ENCODE assay signal across 21 cellular contexts in genomic region chr1:245008761-245009160, GRCh38.
DNase-seq lines count a peak whose midpoint lies in the region; ATAC-seq, FAIRE-seq and TF ChIP-seq lines count a peak whose summit lies in the region.
"Had no signal": no experiment of that assay in that cellular context is flagged by ENCODE, and none has a peak within 500 bp of the region (broad histone marks: within the 10 kb centered on the region; RNA-seq: fewer than 3 reads in every experiment).

No MANE protein-coding gene starts in this region.

- no peak for FAIRE-seq in HepG2 (lab: Jason Lieb, UNC)
- FAIRE-seq: A204.1 had no signal

- no peak overlapping the region for H3K9ac ChIP-seq in HepG2 (ENCODE audit: insufficient read depth, low read depth, low read length)

- POLR2A ChIA-PET in HepG2 (lab: Yijun Ruan, JAX): interaction anchor here (0.6 kb wide), 1 partner anchor 174 kb away, joined by 3 read pairs; no protein-coding TSS in a partner anchor

- H3K27ac ChIP-seq in HepG2 (ENCODE audit: extremely low read length, insufficient read depth, low read length) (no peak overlapping the region), right lobe of liver (no peak overlapping the region)
- H3K27ac ChIP-seq: RWPE1 had no signal

- in situ Hi-C loops in HepG2 (cut with HindIII; ENCODE audit: extremely low pct_ligation_motif_present, low pct_unique_long_range_greater_than_20kb): no loop called here

- no peak for TF ChIP-seq CTCF in HepG2 (CRISPR knock-in tag; IDR thresholded peaks at IDR 0.05)
- TF ChIP-seq CTCF in right lobe of liver (IDR thresholded peaks at IDR 0.05): no peak
- no peak for TF ChIP-seq CTCF in fibroblast of pulmonary artery (IDR thresholded peaks at IDR 0.05; ENCODE audit: low read length, missing control alignments)

- TF ChIP-seq POLR2A in HepG2 (IDR thresholded peaks at IDR 0.05; ENCODE audit: insufficient read depth in 1 of 2, low read depth in 2 of 2, low read length in 2 of 2) (no peak), right lobe of liver (IDR thresholded peaks at IDR 0.05) (no peak)

- WGBS in HepG2 (ENCODE audit: low lambda C conversion rate): 89% methylated on average over 5 of the region's 5 CpGs
- 92% methylated on average over 3 of the region's 5 CpGs for WGBS in right lobe of liver (ENCODE audit: insufficient coverage, low coverage, low lambda C conversion rate, missing lambda C conversion rate)

- H3K4me3 ChIP-seq in HepG2 (replicated peaks in 1 of 3; ENCODE audit: insufficient read depth in 1 of 3, low read depth in 2 of 3, low read length in 3 of 3) (no peak overlapping the region), right lobe of liver (no peak overlapping the region), fibroblast of pulmonary artery (replicated peaks; ENCODE audit: low read depth, low read length) (no peak overlapping the region)
- H3K4me3 ChIP-seq: GM12878 had no signal

- intact Hi-C loops in HepG2 (cut with micrococcal nuclease; ENCODE audit: unreplicated experiment) (no loop called here), right lobe of liver (cut with DNase I) (no loop called here)

- DNase-seq in HepG2 (ENCODE audit: low spot score) (no peak), right lobe of liver (no peak), RPMI7951 (ENCODE audit: low read depth) (peak; percentile 24), fibroblast of pulmonary artery (ENCODE audit: low read depth) (peak; percentile 15), activated T-cell treated with anti-CD3 and anti-CD28 coated beads for 4 hours (no peak), dermis blood vessel endothelial cell (no peak)
- DNase-seq in stimulated activated CD4-positive, alpha-beta T cell treated with anti-CD3 and anti-CD28 coated beads, Interleukin-4, amount 100 ng/mL, for 4 hours: no peak
- DNase-seq: Caco-2; CD4-positive, alpha-beta T cell; GOT3; HFFc6; Kasumi-1; NCI-H1417 treated with DMSO at 0.1 percent for 48 hours; NCI-H187 treated with DMSO at 0.1 percent for 48 hours; NCI-H226; NCI-H524; PC-3 had no signal

- H4K20me1 ChIP-seq in HepG2 (ENCODE audit: insufficient read depth, low read length): no peaks in the 10 kb centered on the region

- BruUV-seq in HepG2 (replicated peaks; lab: Mats Ljungman, UMichigan): no TSS peak

- H3K36me3 ChIP-seq in HepG2 (replicated peaks in 1 of 2; ENCODE audit: control insufficient read depth in 1 of 2, insufficient read depth in 2 of 2, low read length in 2 of 2): no peaks in the 10 kb centered on the region
- H3K36me3 ChIP-seq in right lobe of liver: no peaks in the 10 kb centered on the region

- ATAC-seq in HepG2: no peak
- ATAC-seq in right lobe of liver: no peak
- no peak for ATAC-seq in HG03565 (IDR thresholded peaks at IDR 0.05; ENCODE audit: unreplicated experiment)
- ATAC-seq: GM12878, PC-3 had no signal

- no peaks in the 10 kb centered on the region for H3K79me2 ChIP-seq in HepG2 (ENCODE audit: insufficient read depth, low read length)

- CTCF ChIA-PET in HepG2 (lab: Yijun Ruan, JAX; ENCODE audit: low intra/inter-chr PET ratio, low total read pairs): no interaction called here

- H3K4me1 ChIP-seq in HepG2 (ENCODE audit: insufficient read depth, low read length) (peaks cover 5% of the 10 kb centered on the region; the same call in 1 of the 2 replicates), right lobe of liver (no peaks in the 10 kb centered on the region)
- H3K4me1 ChIP-seq: Caco-2 had no signal

- H3K9me3 ChIP-seq in HepG2 (ENCODE audit: low read length) (no peaks in the 10 kb centered on the region), right lobe of liver (no peaks in the 10 kb centered on the region)
- H3K9me3 ChIP-seq: Caco-2 had no signal

- no peak overlapping the region for H3K4me2 ChIP-seq in HepG2 (ENCODE audit: low read depth, low read length)

- TF ChIP-seq RAD21 in HepG2 (CRISPR knock-in tag; IDR thresholded peaks at IDR 0.05): no peak

- no peak overlapping the region for H2AFZ ChIP-seq in HepG2 (ENCODE audit: low read length)

- H3K27me3 ChIP-seq in HepG2 (ENCODE audit: control insufficient read depth in 1 of 2, insufficient read depth in 2 of 2, low read length in 2 of 2) (no peaks in the 10 kb centered on the region), right lobe of liver (no peaks in the 10 kb centered on the region)

- no peak for TF ChIP-seq EP300 in HepG2 (IDR thresholded peaks at IDR 0.05; ENCODE audit: low read depth in 2 of 2, low read length in 2 of 2)
- no peak for TF ChIP-seq EP300 in HepG2 (CRISPR knock-in tag; IDR thresholded peaks at IDR 0.05; ENCODE audit: borderline replicate concordance)

TF ChIP-seq in HepG2, 621 proteins besides CTCF, POLR2A, EP300 and RAD21:
- no peak for TF ChIP-seq POGZ (CRISPR knock-in tag; IDR thresholded peaks at IDR 0.05)
- TF ChIP-seq, protein P1, sequence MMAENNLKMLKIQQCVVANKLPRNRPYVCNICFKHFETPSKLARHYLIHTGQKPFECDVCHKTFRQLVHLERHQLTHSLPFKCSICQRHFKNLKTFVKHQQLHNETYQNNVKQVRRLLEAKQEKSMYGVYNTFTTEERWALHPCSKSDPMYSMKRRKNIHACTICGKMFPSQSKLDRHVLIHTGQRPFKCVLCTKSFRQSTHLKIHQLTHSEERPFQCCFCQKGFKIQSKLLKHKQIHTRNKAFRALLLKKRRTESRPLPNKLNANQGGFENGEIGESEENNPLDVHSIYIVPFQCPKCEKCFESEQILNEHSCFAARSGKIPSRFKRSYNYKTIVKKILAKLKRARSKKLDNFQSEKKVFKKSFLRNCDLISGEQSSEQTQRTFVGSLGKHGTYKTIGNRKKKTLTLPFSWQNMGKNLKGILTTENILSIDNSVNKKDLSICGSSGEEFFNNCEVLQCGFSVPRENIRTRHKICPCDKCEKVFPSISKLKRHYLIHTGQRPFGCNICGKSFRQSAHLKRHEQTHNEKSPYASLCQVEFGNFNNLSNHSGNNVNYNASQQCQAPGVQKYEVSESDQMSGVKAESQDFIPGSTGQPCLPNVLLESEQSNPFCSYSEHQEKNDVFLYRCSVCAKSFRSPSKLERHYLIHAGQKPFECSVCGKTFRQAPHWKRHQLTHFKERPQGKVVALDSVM (CRISPR knock-in tag; IDR thresholded peaks at IDR 0.05): peak; percentile 41; the same call in 1 of the 2 replicates

Comparison
In these comparisons a context has a peak if more than half of its experiments do, and no peak if none do; other contexts are left out.
1. DNase-seq: peak in RPMI7951 (single experiment) and fibroblast of pulmonary artery (single experiment); none in HepG2 (single experiment), right lobe of liver (0 of 3), activated T-cell treated with anti-CD3 and anti-CD28 coated beads for 4 hours (single experiment), stimulated activated CD4-positive, alpha-beta T cell treated with anti-CD3 and anti-CD28 coated beads, Interleukin-4, amount 100 ng/mL, for 4 hours (0 of 2) and dermis blood vessel endothelial cell (single experiment).